In the genomic region with DNA sequence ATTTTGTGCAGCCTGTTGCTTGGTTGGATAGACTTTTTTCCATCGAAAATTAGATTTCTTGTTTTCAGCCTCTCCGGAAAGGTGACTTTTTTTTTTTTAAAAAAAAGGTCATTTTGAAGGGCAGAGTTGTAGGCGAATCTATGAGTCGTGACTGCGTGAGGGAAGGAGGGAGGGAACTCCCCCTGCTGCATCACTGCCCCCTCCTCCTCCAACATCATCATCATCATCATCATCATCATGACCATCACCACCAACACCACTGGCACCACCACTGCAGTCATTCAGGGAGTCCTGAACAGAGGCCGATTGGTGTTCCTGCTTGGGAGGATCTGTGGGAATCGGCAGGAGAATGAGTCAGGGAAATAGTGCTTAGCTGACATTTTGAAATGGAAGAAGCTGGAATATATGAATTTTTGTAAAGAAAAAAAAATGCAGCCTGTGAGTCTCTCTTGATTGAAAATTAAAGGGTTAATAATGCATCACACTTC, we compare ENCODE assay signal across 8 cellular contexts. TPM values are rescaled to one million over a fixed set of nuclear protein-coding genes. Genes with fewer than 3 reads are reported as not detected.
DNase-seq lines count a peak whose midpoint lies in the region; ATAC-seq and TF ChIP-seq lines count a peak whose summit lies in the region.

No MANE protein-coding gene starts in this region.

- no peak for TF ChIP-seq EP300 in suprapubic skin (IDR thresholded peaks at IDR 0.05)

- H4K91ac ChIP-seq in IMR-90 (ENCODE audit: insufficient read depth, low read depth, low read length) = peak overlapping the region; percentile 75

- peaks cover 49% of the 10 kb centered on the region for H3K4me1 Mint-ChIP-seq in brain

- H3K56ac ChIP-seq in IMR-90 (ENCODE audit: extremely low read depth, insufficient read depth, low read length) = peak overlapping the region; percentile 76; the same call in 1 of the 2 replicates

- H2AK5ac ChIP-seq in IMR-90 (ENCODE audit: low read depth, low read length) = peak overlapping the region; percentile 61; the same call in 1 of the 2 replicates

- H3K27me3 Mint-ChIP-seq in brain = peaks cover 20% of the 10 kb centered on the region

- H3K27me3 ChIP-seq in BJ (ENCODE audit: control insufficient read depth, insufficient read depth, low read length) = peaks cover 4% of the 10 kb centered on the region
- H3K27me3 ChIP-seq in IMR-90 (ENCODE audit: control insufficient read depth, insufficient read depth, low read length) = peaks cover 7% of the 10 kb centered on the region
- H3K27me3 ChIP-seq in right lobe of liver = no peaks in the 10 kb centered on the region
- H3K27me3 ChIP-seq in suprapubic skin = no peaks in the 10 kb centered on the region

- TF ChIP-seq CTCF in BJ (IDR thresholded peaks at IDR 0.05; ENCODE audit: insufficient read depth, low read depth, low read length) (no peak), IMR-90 (conservative IDR thresholded peaks at IDR 0.05; ENCODE audit: low read depth, low read length) (no peak), brain (conservative IDR thresholded peaks at IDR 0.05) (no peak), right lobe of liver (IDR thresholded peaks at IDR 0.05) (no peak), suprapubic skin (IDR thresholded peaks at IDR 0.05) (no peak)

- H3K36me3 ChIP-seq in BJ (ENCODE audit: control insufficient read depth, insufficient read depth, low read length) = no peaks in the 10 kb centered on the region
- peaks cover 4% of the 10 kb centered on the region; the same call in 1 of the 2 replicates for H3K36me3 ChIP-seq in IMR-90 (ENCODE audit: control insufficient read depth, insufficient read depth, low read length)
- peaks cover 0 to 15% (median 6%) of the 10 kb centered on the region in 4 donors for H3K36me3 ChIP-seq in right lobe of liver
- H3K36me3 ChIP-seq in suprapubic skin = no peaks in the 10 kb centered on the region

- ATAC-seq in IMR-90 (ENCODE audit: low read depth) (no peak), right lobe of liver (no peak), HG02642 (IDR thresholded peaks at IDR 0.05; ENCODE audit: poor library complexity, unreplicated experiment) (no peak)

- peak overlapping the region; percentile 81 for H2AFZ ChIP-seq in IMR-90 (replicated peaks; ENCODE audit: low read length, poor library complexity)

- peaks cover 21% of the 10 kb centered on the region for H3K4me1 ChIP-seq in IMR-90 (ENCODE audit: control insufficient read depth, insufficient read depth, low read length)
- H3K4me1 ChIP-seq in right lobe of liver = peaks cover 0 to 34% (median 14%) of the 10 kb centered on the region in 4 donors
- H3K4me1 ChIP-seq in suprapubic skin = peaks cover 54% of the 10 kb centered on the region

- H3K27ac ChIP-seq in IMR-90 (ENCODE audit: insufficient read depth, low read length) (peak overlapping the region; percentile 79), right lobe of liver (peak overlapping the region; percentile 83 to 99 (median 97)), suprapubic skin (peak overlapping the region; percentile 91)

- H3K9me1 ChIP-seq in IMR-90 (ENCODE audit: insufficient read depth, low read length) = peaks cover 9% of the 10 kb centered on the region; the same call in 1 of the 2 replicates

- in situ Hi-C loops in IMR-90 (cut with MboI; ENCODE audit: low sequenced_read_pairs) = loop anchor here (25.0 kb wide), 2 partner anchors 970 to 1605 kb away; a partner anchor contains a TSS

- dilution Hi-C loops in IMR-90 (cut with HindIII; ENCODE audit: low sequenced_read_pairs, unreplicated experiment) = no loop called here

- H2BK20ac ChIP-seq in IMR-90 (ENCODE audit: low read depth, low read length) = no peak overlapping the region; the same call in 1 of the 2 replicates

- peak overlapping the region; percentile 71 for H3K9ac ChIP-seq in IMR-90 (ENCODE audit: low read depth, low read length)

- intact Hi-C loops in IMR-90 (cut with micrococcal nuclease) (loop anchor here (2.0 to 5.0 kb wide), 3 partner anchors 220 to 260 kb away; a partner anchor contains a TSS), right lobe of liver (cut with DNase I) (no loop called here)

- peaks cover 19 to 53% of the 10 kb centered on the region in 2 experiments for H3K79me1 ChIP-seq in IMR-90 (ENCODE audit: low read depth in 1 of 2, low read length in 2 of 2)

- H3K18ac ChIP-seq in IMR-90 (ENCODE audit: low read depth, low read length) = peak overlapping the region; percentile 30; the same call in 1 of the 2 replicates

- CTCF ChIA-PET in BJ (lab: Yijun Ruan, JAX) = interaction anchor here (0.6 to 2.4 kb wide), 7 partner anchors 19 to 1418 kb away, joined by 3 to 11 read pairs (median 4); a partner anchor contains a TSS
- CTCF ChIA-PET in IMR-90 (lab: Yijun Ruan, JAX) = interaction anchor here (0.6 kb wide), 3 partner anchors 95 to 482 kb away, joined by 4 to 5 read pairs (median 4); no protein-coding TSS in a partner anchor

- peak overlapping the region; percentile 90 to 95 (median 91) for H3K4me3 Mint-ChIP-seq in brain

- H2BK120ac ChIP-seq in IMR-90 (ENCODE audit: low read depth, low read length) = peak overlapping the region; percentile 62

- peak overlapping the region; percentile 31 for H2AK9ac ChIP-seq in IMR-90 (replicated peaks; ENCODE audit: low read depth, low read length, poor library complexity)

- peak overlapping the region; percentile 77 for H2BK5ac ChIP-seq in IMR-90 (ENCODE audit: low read depth, low read length, poor library complexity, severe bottlenecking)

- POLR2A ChIA-PET in BJ (lab: Charles Lee) = interaction anchor here (0.7 kb wide), 1 partner anchor 238 kb away, joined by 4 read pairs; no protein-coding TSS in a partner anchor
- POLR2A ChIA-PET in IMR-90 (lab: Charles Lee; ENCODE audit: unreplicated experiment) = no interaction called here

- H3K4me2 ChIP-seq in IMR-90 (ENCODE audit: low read depth, low read length) = peak overlapping the region; percentile 99

- peak overlapping the region; percentile 66 for H3K4ac ChIP-seq in IMR-90 (ENCODE audit: low read depth, low read length)

- TF ChIP-seq POLR2A in IMR-90 (IDR thresholded peaks at IDR 0.05; ENCODE audit: low read depth, low read length) (peak; percentile 53; the same call in 1 of the 2 replicates), right lobe of liver (IDR thresholded peaks at IDR 0.05) (no peak), suprapubic skin (IDR thresholded peaks at IDR 0.05) (no peak)

- no peaks in the 10 kb centered on the region for H3K9me3 ChIP-seq in IMR-90 (ENCODE audit: control insufficient read depth, insufficient read depth, low read length)
- no peaks in the 10 kb centered on the region for H3K9me3 ChIP-seq in right lobe of liver
- no peaks in the 10 kb centered on the region for H3K9me3 ChIP-seq in suprapubic skin

- peak overlapping the region; percentile 79; the same call in 2 of the 3 replicates for H2BK15ac ChIP-seq in IMR-90 (ENCODE audit: low read depth, low read length)

- peaks cover 19% of the 10 kb centered on the region for H3K36me3 Mint-ChIP-seq in brain

- H3K9me3 Mint-ChIP-seq in brain = no peaks in the 10 kb centered on the region

- no peaks in the 10 kb centered on the region for H4K20me1 ChIP-seq in IMR-90 (ENCODE audit: insufficient read depth, low read length)

- 10% methylated on average over 2 of the region's 7 CpGs; no CpG with 5 or more reads in 1 of the 2 experiments for WGBS in IMR-90 (ENCODE audit: extremely low coverage in 2 of 2, insufficient read length in 1 of 2), 2 experiments
- 2% methylated on average over 7 of the region's 7 CpGs for WGBS in right lobe of liver (ENCODE audit: insufficient coverage, low coverage, low lambda C conversion rate, missing lambda C conversion rate)
- WGBS in suprapubic skin = 65% methylated on average over 7 of the region's 7 CpGs

- DNase-seq in BJ (ENCODE audit: low read depth) (no peak), IMR-90 (peak; percentile 62), right lobe of liver (no peak), suprapubic skin (ENCODE audit: low spot score in 2 of 2) (no peak), occipital lobe (lab: John Stamatoyannopoulos, UW) (no peak), NCI-H2081 (lab: John Stamatoyannopoulos, UW) (no peak)

- 0 out of 2 replicates have a peak overlapping the region, but pooled peaks have one; percentile 6 for H4K5ac ChIP-seq in IMR-90 (ENCODE audit: low read depth, low read length)

- no TSS peak for BruUV-seq in IMR-90 (replicated peaks; lab: Mats Ljungman, UMichigan)

- H3K23ac ChIP-seq in IMR-90 (ENCODE audit: low read depth, low read length) = peak overlapping the region; percentile 94

- no peak for TF ChIP-seq RAD21 in IMR-90 (IDR thresholded peaks at IDR 0.05; ENCODE audit: low read length)

- H3K27ac Mint-ChIP-seq in brain = peak overlapping the region; percentile 94 to 96 (median 96)

- H4K8ac ChIP-seq in IMR-90 (ENCODE audit: low read depth in 2 of 2, low read length in 2 of 2) = peak overlapping the region; percentile 11 to 48; a peak in 1 of 4 replicates

- peak overlapping the region; percentile 77 for H3K14ac ChIP-seq in IMR-90 (replicated peaks; ENCODE audit: low read depth, low read length)

- H3K4me3 ChIP-seq in BJ (ENCODE audit: low read depth, low read length) (peak overlapping the region; percentile 75), IMR-90 (ENCODE audit: insufficient read depth, low read depth, low read length) (peak overlapping the region; percentile 97), right lobe of liver (peak overlapping the region; percentile 60 to 86 (median 86)), suprapubic skin (peak overlapping the region; percentile 92)

TF ChIP-seq in IMR-90, 13 proteins besides CTCF, POLR2A, EP300 and RAD21 (continues in another document):
- TF ChIP-seq, protein P1, sequence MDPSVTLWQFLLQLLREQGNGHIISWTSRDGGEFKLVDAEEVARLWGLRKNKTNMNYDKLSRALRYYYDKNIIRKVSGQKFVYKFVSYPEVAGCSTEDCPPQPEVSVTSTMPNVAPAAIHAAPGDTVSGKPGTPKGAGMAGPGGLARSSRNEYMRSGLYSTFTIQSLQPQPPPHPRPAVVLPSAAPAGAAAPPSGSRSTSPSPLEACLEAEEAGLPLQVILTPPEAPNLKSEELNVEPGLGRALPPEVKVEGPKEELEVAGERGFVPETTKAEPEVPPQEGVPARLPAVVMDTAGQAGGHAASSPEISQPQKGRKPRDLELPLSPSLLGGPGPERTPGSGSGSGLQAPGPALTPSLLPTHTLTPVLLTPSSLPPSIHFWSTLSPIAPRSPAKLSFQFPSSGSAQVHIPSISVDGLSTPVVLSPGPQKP (IDR thresholded peaks at IDR 0.05; ENCODE audit: borderline replicate concordance, low read depth, low read length) = no peak
- TF ChIP-seq FOS (IDR thresholded peaks at IDR 0.05; ENCODE audit: low read depth, low read length) = no peak

RNA-seq across cellular contexts. Expression of a gene that starts 1.2 kb away (rescaled TPM):
- polyA plus RNA-seq in BJ (2011; rRNA removed) (10.5 and 18.8 TPM in 2 replicates), IMR-90 (2012; rRNA removed) (22.1 and 24.6 TPM in 2 replicates), brain (ENCODE audit: insufficient read depth, low read depth, low replicate concordance) (114 TPM)
- 5.9 and 7.4 TPM in 2 replicates for polyA minus RNA-seq in BJ (2011; rRNA and poly(A)+ RNA removed)
- total RNA-seq in IMR-90 (2012; rRNA removed) (14.5 and 20.3 TPM in 2 replicates), right lobe of liver (10 to 100 TPM; 69.6 to 99.5 (median 78.5) TPM), suprapubic skin (100 to 1,000 TPM in 2 of 4 donors, 10 to 100 TPM in 2; 63.3 to 150 (median 108) TPM), occipital lobe (233 TPM)
- polyA plus RNA-seq in IMR-90 (2012; cell fraction: cytosol; rRNA removed) = 11.4 and 12.3 TPM in 2 replicates
- polyA plus RNA-seq in IMR-90 (2012; cell fraction: nucleus; rRNA removed; ENCODE audit: low replicate concordance) = 3.0 and 8.8 TPM in 2 replicates
